4 cellular contexts compared by ENCODE assay signal in the genomic region with DNA sequence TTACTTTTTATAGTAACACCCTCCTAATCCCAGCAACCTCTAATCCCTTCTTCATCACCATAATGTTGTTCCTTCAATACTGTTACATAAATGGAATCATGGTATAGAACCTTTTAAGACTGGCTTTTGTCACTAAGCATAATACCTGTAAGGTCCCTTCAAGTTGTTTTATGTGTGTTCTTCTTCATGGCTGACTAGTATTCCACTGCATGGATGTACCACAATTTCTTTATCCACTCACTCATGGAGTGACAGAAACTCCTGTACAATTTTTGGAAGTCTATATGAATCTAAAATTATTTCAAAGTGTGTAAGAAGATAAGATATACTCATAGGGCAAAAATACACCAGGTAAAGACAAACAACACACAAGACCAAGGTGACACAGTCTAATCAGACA.
A peak's percentile ranks its signal among the peaks of the same experiment; 100 is the strongest.
TF ChIP-seq lines count a peak whose summit lies in the region.

No MANE protein-coding gene starts in this region.

TF ChIP-seq in SK-N-SH treated with all-trans-retinoic acid at 6 μM for 48 hours, 23 proteins besides CTCF, POLR2A, EP300 and RAD21:
- TF ChIP-seq ZNF70 (CRISPR knock-in tag; IDR thresholded peaks at IDR 0.05) (no peak), ZNF8 (CRISPR knock-in tag; IDR thresholded peaks at IDR 0.05) (peak; percentile 99), PPARA (CRISPR knock-in tag; IDR thresholded peaks at IDR 0.05; ENCODE audit: borderline replicate concordance) (no peak), TCF4 (CRISPR knock-in tag; IDR thresholded peaks at IDR 0.05; ENCODE audit: borderline replicate concordance) (no peak), ZFP30 (CRISPR knock-in tag; IDR thresholded peaks at IDR 0.05) (no peak), CSDC2 (CRISPR knock-in tag; IDR thresholded peaks at IDR 0.05) (no peak)
- TF ChIP-seq, protein P1, sequence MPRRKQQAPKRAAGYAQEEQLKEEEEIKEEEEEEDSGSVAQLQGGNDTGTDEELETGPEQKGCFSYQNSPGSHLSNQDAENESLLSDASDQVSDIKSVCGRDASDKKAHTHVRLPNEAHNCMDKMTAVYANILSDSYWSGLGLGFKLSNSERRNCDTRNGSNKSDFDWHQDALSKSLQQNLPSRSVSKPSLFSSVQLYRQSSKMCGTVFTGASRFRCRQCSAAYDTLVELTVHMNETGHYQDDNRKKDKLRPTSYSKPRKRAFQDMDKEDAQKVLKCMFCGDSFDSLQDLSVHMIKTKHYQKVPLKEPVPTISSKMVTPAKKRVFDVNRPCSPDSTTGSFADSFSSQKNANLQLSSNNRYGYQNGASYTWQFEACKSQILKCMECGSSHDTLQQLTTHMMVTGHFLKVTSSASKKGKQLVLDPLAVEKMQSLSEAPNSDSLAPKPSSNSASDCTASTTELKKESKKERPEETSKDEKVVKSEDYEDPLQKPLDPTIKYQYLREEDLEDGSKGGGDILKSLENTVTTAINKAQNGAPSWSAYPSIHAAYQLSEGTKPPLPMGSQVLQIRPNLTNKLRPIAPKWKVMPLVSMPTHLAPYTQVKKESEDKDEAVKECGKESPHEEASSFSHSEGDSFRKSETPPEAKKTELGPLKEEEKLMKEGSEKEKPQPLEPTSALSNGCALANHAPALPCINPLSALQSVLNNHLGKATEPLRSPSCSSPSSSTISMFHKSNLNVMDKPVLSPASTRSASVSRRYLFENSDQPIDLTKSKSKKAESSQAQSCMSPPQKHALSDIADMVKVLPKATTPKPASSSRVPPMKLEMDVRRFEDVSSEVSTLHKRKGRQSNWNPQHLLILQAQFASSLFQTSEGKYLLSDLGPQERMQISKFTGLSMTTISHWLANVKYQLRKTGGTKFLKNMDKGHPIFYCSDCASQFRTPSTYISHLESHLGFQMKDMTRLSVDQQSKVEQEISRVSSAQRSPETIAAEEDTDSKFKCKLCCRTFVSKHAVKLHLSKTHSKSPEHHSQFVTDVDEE (CRISPR knock-in tag; IDR thresholded peaks at IDR 0.05) = no peak
TF ChIP-seq in SK-N-SH treated with all-trans-retinoic acid at 6 μM for 48 hours: peak in this region for 1.

TF ChIP-seq in SK-N-SH, 30 proteins besides CTCF, POLR2A, EP300 and RAD21:
- TF ChIP-seq RFX5 (IDR thresholded peaks at IDR 0.05; ENCODE audit: low read length) (no peak), USF1 (IDR thresholded peaks at IDR 0.05; ENCODE audit: borderline replicate concordance, low read depth) (no peak), NRF1 (IDR thresholded peaks at IDR 0.05; ENCODE audit: low read depth, low read length) (no peak)
- TF ChIP-seq, protein P2, sequence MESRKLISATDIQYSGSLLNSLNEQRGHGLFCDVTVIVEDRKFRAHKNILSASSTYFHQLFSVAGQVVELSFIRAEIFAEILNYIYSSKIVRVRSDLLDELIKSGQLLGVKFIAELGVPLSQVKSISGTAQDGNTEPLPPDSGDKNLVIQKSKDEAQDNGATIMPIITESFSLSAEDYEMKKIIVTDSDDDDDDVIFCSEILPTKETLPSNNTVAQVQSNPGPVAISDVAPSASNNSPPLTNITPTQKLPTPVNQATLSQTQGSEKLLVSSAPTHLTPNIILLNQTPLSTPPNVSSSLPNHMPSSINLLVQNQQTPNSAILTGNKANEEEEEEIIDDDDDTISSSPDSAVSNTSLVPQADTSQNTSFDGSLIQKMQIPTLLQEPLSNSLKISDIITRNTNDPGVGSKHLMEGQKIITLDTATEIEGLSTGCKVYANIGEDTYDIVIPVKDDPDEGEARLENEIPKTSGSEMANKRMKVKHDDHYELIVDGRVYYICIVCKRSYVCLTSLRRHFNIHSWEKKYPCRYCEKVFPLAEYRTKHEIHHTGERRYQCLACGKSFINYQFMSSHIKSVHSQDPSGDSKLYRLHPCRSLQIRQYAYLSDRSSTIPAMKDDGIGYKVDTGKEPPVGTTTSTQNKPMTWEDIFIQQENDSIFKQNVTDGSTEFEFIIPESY (IDR thresholded peaks at IDR 0.05; ENCODE audit: borderline replicate concordance, low read depth) = no peak

TF ChIP-seq in HCT116, 20 proteins besides CTCF, POLR2A, EP300 and RAD21:
- TF ChIP-seq EZH2phosphoT487 (IDR thresholded peaks at IDR 0.05; ENCODE audit: borderline replicate concordance) (no peak), CBX3 (IDR thresholded peaks at IDR 0.05; ENCODE audit: low read depth) (peak; percentile 66)

TF ChIP-seq in K562, 482 proteins besides CTCF, POLR2A, EP300 and RAD21:
- TF ChIP-seq RBM25 (IDR thresholded peaks at IDR 0.05; ENCODE audit: low read depth, low read length, severe bottlenecking) (peak; percentile 95), ERF (CRISPR knock-in tag; IDR thresholded peaks at IDR 0.05) (no peak), CBX1 (IDR thresholded peaks at IDR 0.05; ENCODE audit: low read depth) (0 out of 2 replicates have a peak, but pooled peaks have one; percentile 38), ZFX (CRISPR knock-in tag; IDR thresholded peaks at IDR 0.05) (no peak), ZNF146 (CRISPR knock-in tag; IDR thresholded peaks at IDR 0.05; ENCODE audit: unreplicated experiment) (peak; percentile 92), CBX3 (IDR thresholded peaks at IDR 0.05; ENCODE audit: borderline replicate concordance in 1 of 2, low read length in 2 of 2) (peak in 1 of 2 experiments; percentile 70; a peak in 1 of 3 replicates), CSDE1 (IDR thresholded peaks at IDR 0.05) (no peak)
